26 cellular contexts compared by ENCODE assay signal in genomic region chr1:113409363-113409762, GRCh38.
"Had no signal": no experiment of that assay in that cellular context is flagged by ENCODE, and none has a peak within 500 bp of the region (broad histone marks: within the 10 kb centered on the region; RNA-seq: fewer than 3 reads in every experiment).

No MANE protein-coding gene starts in this region.

- H3K27ac ChIP-seq: brain microvascular endothelial cell, epithelial cell of prostate, esophagus squamous epithelium, gastroesophageal sphincter had no signal

- H3K27me3 ChIP-seq: brain microvascular endothelial cell, esophagus squamous epithelium, gastroesophageal sphincter had no signal

- DNase-seq: activated CD4-positive, alpha-beta memory T cell treated with anti-CD3 and anti-CD28 coated beads for 36 hours; activated CD4-positive, alpha-beta T cell treated with anti-CD3 and anti-CD28 coated beads for 36 hours; activated CD4-positive, alpha-beta T cell treated with anti-CD3 and anti-CD28 coated beads, Interleukin-2, amount 10 ng/mL, durations not matched to agents 24 days and 14 days; activated CD4-positive, CD25-positive, alpha-beta regulatory T cell; activated CD4-positive, CD25-positive, alpha-beta regulatory T cell treated with anti-CD3 and anti-CD28 coated beads, Interleukin-2, amount 50 U/mL, for 72 hours; activated CD8-positive, alpha-beta memory T cell treated with anti-CD3 and anti-CD28 coated beads, Interleukin-2, amount 10 ng/mL, durations not matched to agents 7 days and 5 days; activated CD8-positive, alpha-beta memory T cell treated with anti-CD3 and anti-CD28 coated beads, Interleukin-2, amount 50 U/mL, for 4 hours; activated CD8-positive, alpha-beta T cell treated with anti-CD3 and anti-CD28 coated beads, Interleukin-2, amount 10 ng/mL, durations not matched to agents 7 days and 5 days; activated effector memory CD4-positive, alpha-beta T cell treated with anti-CD3 and anti-CD28 coated beads, Interleukin-2, amount 50 U/mL, for 16 hours; activated naive CD4-positive, alpha-beta T cell treated with anti-CD3 and anti-CD28 coated beads for 36 hours; activated T-cell treated with anti-CD3 and anti-CD28 coated beads, Interleukin-2, amount 50 U/mL, for 1 hour; activated T-cell treated with anti-CD3 and anti-CD28 coated beads, Interleukin-2, amount 50 U/mL, for 48 hours; amniotic stem cell; anterior cingulate cortex; brain microvascular endothelial cell; caudate nucleus; cortex of kidney; dermis blood vessel endothelial cell; effector CD4-positive, alpha-beta T cell; effector memory CD8-positive, alpha-beta T cell; esophagus squamous epithelium; foreskin melanocyte; T-helper 2 cell had no signal

- H3K36me3 ChIP-seq: brain microvascular endothelial cell, gastroesophageal sphincter had no signal

- H3K9me3 ChIP-seq: esophagus squamous epithelium, gastroesophageal sphincter had no signal

- ATAC-seq: activated CD4-positive, alpha-beta T cell treated with anti-CD3 and anti-CD28 coated beads for 36 hours; activated CD8-positive, alpha-beta memory T cell treated with anti-CD3 and anti-CD28 coated beads, Interleukin-2, amount 10 ng/mL, durations not matched to agents 7 days and 5 days; activated CD8-positive, alpha-beta T cell treated with anti-CD3 and anti-CD28 coated beads, Interleukin-2, amount 10 ng/mL, durations not matched to agents 7 days and 5 days; effector memory CD8-positive, alpha-beta T cell; gastroesophageal sphincter had no signal

- FAIRE-seq: astrocyte had no signal

- H3K4me3 ChIP-seq: esophagus squamous epithelium, gastroesophageal sphincter had no signal
